ENCODE assay signal across 2 cellular contexts in genomic region chr6:27565839-27566779, GRCh38.
A peak's percentile ranks its signal among the peaks of the same experiment; 100 is the strongest.
TF ChIP-seq lines count a peak whose summit lies in the region.

No MANE protein-coding gene starts in this region.

TF ChIP-seq in HEK293, 187 proteins besides CTCF, POLR2A, EP300 and RAD21 (continued from another document and continues in another):
- 0 out of 2 replicates have a peak, but pooled peaks have one; percentile 51 for TF ChIP-seq KLF17 (tag by site-specific recombination; IDR thresholded peaks at IDR 0.05)
- TF ChIP-seq ZNF16 (tag by site-specific recombination; IDR thresholded peaks at IDR 0.05; ENCODE audit: low read depth) = no peak
- peak; percentile 98 for TF ChIP-seq ATF2 (tag by site-specific recombination; IDR thresholded peaks at IDR 0.05; ENCODE audit: low read depth)
- TF ChIP-seq MZF1 (tag by site-specific recombination; IDR thresholded peaks at IDR 0.05; ENCODE audit: borderline replicate concordance) = peak; percentile 32; the same call in 1 of the 2 replicates
- no peak for TF ChIP-seq ZNF530 (tag by site-specific recombination; IDR thresholded peaks at IDR 0.05; ENCODE audit: low read depth)
- peak; percentile 72 for TF ChIP-seq ZBTB17 (tag by site-specific recombination; IDR thresholded peaks at IDR 0.05)
- no peak for TF ChIP-seq ZNF580 (tag by site-specific recombination; IDR thresholded peaks at IDR 0.05)
- TF ChIP-seq ZNF677 (tag by site-specific recombination; IDR thresholded peaks at IDR 0.05) = no peak
- TF ChIP-seq ZNF24 (tag by site-specific recombination; IDR thresholded peaks at IDR 0.05) = no peak
- TF ChIP-seq EGR2 (tag by site-specific recombination; IDR thresholded peaks at IDR 0.05; ENCODE audit: low read depth) = no peak
- TF ChIP-seq ZBTB11 (tag by site-specific recombination; conservative IDR thresholded peaks at IDR 0.05; ENCODE audit: low read depth) = no peak; the same call in 1 of the 2 replicates
- TF ChIP-seq ZNF2 (tag by site-specific recombination; IDR thresholded peaks at IDR 0.05) = no peak
- TF ChIP-seq ZNF157 (tag by site-specific recombination; IDR thresholded peaks at IDR 0.05) = no peak
- no peak for TF ChIP-seq ZNF26 (tag by site-specific recombination; IDR thresholded peaks at IDR 0.05)
- TF ChIP-seq ZNF266 (tag by site-specific recombination; IDR thresholded peaks at IDR 0.05; ENCODE audit: low read depth) = no peak
- TF ChIP-seq ZNF146 (tag by site-specific recombination; IDR thresholded peaks at IDR 0.05) = no peak
- no peak for TF ChIP-seq ZNF76 (tag by site-specific recombination; IDR thresholded peaks at IDR 0.05; ENCODE audit: borderline replicate concordance, low read depth)
- TF ChIP-seq KLF1 (tag by site-specific recombination; IDR thresholded peaks at IDR 0.05) = peak; percentile 49; the same call in 1 of the 2 replicates
- no peak for TF ChIP-seq ZNF513 (tag by site-specific recombination; IDR thresholded peaks at IDR 0.05)
- peak; percentile 27; the same call in 1 of the 2 replicates for TF ChIP-seq BCL11A (tag by site-specific recombination; IDR thresholded peaks at IDR 0.05; ENCODE audit: low read depth)
- TF ChIP-seq YY2 (tag by site-specific recombination; IDR thresholded peaks at IDR 0.05) = no peak
- no peak for TF ChIP-seq ZNF169 (tag by site-specific recombination; IDR thresholded peaks at IDR 0.05)

TF ChIP-seq in GM12878, 131 proteins besides CTCF, POLR2A, EP300 and RAD21 (continued from another document):
- TF ChIP-seq ZBTB4 (CRISPR knock-in tag; IDR thresholded peaks at IDR 0.05) (no peak), ZBED1 (IDR thresholded peaks at IDR 0.05; ENCODE audit: borderline replicate concordance) (no peak), CREM (IDR thresholded peaks at IDR 0.05; ENCODE audit: low read depth) (0 out of 2 replicates have a peak, but pooled peaks have one; percentile 12), NBN (IDR thresholded peaks at IDR 0.05) (no peak), KAT2A (conservative IDR thresholded peaks at IDR 0.05; ENCODE audit: control insufficient read depth, low read depth, low read length) (no peak), MXI1 (IDR thresholded peaks at IDR 0.05; ENCODE audit: low read depth, low read length) (no peak), CREB1 (IDR thresholded peaks at IDR 0.05; ENCODE audit: low read depth) (0 out of 2 replicates have a peak, but pooled peaks have one; percentile 57), YY1 (IDR thresholded peaks at IDR 0.05; ENCODE audit: low read depth, low read length) (0 out of 2 replicates have a peak, but pooled peaks have one; percentile 11), PBX3 (IDR thresholded peaks at IDR 0.05; ENCODE audit: insufficient replicate concordance, low read depth, low read length) (no peak), REST (IDR thresholded peaks at IDR 0.05; ENCODE audit: low read depth, low read length) (no peak)
TF ChIP-seq in GM12878: peak in this region for 4.
